In the genomic region with DNA sequence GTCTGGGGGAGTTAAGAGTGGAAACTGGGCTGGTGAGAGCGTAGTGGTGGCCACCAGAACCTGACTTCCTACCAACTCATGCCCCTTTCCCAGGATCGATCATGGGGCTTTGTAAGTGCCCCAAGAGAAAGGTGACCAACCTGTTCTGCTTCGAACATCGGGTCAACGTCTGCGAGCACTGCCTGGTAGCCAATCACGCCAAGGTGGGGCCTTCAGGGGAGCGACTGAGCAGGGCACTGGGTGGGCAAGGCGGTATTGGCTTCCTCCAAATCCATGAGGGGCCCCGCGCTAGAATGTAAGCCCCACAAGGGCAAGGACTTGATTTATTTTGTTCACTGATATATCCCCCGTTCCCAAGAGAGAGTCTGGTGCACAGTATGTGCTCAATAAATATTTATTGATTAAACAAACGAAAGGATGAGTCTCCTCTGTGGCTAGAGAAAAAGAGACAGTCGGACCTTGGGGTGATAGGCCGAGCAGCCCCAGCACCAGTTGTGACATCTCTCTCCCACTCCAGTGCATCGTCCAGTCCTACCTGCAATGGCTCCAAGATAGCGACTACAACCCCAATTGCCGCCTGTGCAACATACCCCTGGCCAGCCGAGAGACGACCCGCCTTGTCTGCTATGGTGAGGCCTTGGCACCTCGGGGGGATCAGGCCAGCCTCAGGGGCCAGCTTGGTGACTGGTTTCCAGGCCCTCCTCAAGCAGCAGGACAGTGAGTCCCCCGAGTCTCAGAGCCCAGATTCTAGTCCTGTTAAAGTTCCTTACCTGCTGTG, we compare ENCODE assay signal across 1 cellular context.
TF ChIP-seq lines count a peak whose summit lies in the region.

No MANE protein-coding gene starts in this region.

TF ChIP-seq in SK-N-SH, 30 proteins besides CTCF, POLR2A, EP300 and RAD21 (continued from another document):
- TF ChIP-seq, protein P1, sequence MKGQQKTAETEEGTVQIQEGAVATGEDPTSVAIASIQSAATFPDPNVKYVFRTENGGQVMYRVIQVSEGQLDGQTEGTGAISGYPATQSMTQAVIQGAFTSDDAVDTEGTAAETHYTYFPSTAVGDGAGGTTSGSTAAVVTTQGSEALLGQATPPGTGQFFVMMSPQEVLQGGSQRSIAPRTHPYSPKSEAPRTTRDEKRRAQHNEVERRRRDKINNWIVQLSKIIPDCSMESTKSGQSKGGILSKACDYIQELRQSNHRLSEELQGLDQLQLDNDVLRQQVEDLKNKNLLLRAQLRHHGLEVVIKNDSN (IDR thresholded peaks at IDR 0.05; ENCODE audit: borderline replicate concordance, low read depth): no peak
- no peak for TF ChIP-seq GATA2 (CRISPR knock-in tag; IDR thresholded peaks at IDR 0.05)
- no peak for TF ChIP-seq SMC3 (IDR thresholded peaks at IDR 0.05; ENCODE audit: low read depth, low read length)
- TF ChIP-seq ELF1 (IDR thresholded peaks at IDR 0.05): no peak
- TF ChIP-seq TAF1 (IDR thresholded peaks at IDR 0.05; ENCODE audit: borderline replicate concordance, low read depth, low read length): no peak
- TF ChIP-seq, protein P2, sequence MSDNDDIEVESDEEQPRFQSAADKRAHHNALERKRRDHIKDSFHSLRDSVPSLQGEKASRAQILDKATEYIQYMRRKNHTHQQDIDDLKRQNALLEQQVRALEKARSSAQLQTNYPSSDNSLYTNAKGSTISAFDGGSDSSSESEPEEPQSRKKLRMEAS (IDR thresholded peaks at IDR 0.05; ENCODE audit: low read depth): no peak
- no peak for TF ChIP-seq EZH2phosphoT487 (IDR thresholded peaks at IDR 0.05; ENCODE audit: borderline replicate concordance, low read depth)
- TF ChIP-seq NFIC (IDR thresholded peaks at IDR 0.05; ENCODE audit: borderline replicate concordance): no peak
- no peak for TF ChIP-seq TEAD4 (IDR thresholded peaks at IDR 0.05; ENCODE audit: borderline replicate concordance, insufficient read depth)
- no peak for TF ChIP-seq RXRA (IDR thresholded peaks at IDR 0.05; ENCODE audit: borderline replicate concordance, low read depth)
- no peak for TF ChIP-seq RCOR1 (IDR thresholded peaks at IDR 0.05; ENCODE audit: low read length)
- TF ChIP-seq, protein P3, sequence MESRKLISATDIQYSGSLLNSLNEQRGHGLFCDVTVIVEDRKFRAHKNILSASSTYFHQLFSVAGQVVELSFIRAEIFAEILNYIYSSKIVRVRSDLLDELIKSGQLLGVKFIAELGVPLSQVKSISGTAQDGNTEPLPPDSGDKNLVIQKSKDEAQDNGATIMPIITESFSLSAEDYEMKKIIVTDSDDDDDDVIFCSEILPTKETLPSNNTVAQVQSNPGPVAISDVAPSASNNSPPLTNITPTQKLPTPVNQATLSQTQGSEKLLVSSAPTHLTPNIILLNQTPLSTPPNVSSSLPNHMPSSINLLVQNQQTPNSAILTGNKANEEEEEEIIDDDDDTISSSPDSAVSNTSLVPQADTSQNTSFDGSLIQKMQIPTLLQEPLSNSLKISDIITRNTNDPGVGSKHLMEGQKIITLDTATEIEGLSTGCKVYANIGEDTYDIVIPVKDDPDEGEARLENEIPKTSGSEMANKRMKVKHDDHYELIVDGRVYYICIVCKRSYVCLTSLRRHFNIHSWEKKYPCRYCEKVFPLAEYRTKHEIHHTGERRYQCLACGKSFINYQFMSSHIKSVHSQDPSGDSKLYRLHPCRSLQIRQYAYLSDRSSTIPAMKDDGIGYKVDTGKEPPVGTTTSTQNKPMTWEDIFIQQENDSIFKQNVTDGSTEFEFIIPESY (IDR thresholded peaks at IDR 0.05; ENCODE audit: borderline replicate concordance, low read depth): no peak
- TF ChIP-seq, protein P4, sequence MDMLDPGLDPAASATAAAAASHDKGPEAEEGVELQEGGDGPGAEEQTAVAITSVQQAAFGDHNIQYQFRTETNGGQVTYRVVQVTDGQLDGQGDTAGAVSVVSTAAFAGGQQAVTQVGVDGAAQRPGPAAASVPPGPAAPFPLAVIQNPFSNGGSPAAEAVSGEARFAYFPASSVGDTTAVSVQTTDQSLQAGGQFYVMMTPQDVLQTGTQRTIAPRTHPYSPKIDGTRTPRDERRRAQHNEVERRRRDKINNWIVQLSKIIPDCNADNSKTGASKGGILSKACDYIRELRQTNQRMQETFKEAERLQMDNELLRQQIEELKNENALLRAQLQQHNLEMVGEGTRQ (IDR thresholded peaks at IDR 0.05; ENCODE audit: borderline replicate concordance, low read depth, low read length): no peak
TF ChIP-seq in SK-N-SH: peak in this region for 0.
